ENCODE assay signal across 1 cellular context in the genomic region with DNA sequence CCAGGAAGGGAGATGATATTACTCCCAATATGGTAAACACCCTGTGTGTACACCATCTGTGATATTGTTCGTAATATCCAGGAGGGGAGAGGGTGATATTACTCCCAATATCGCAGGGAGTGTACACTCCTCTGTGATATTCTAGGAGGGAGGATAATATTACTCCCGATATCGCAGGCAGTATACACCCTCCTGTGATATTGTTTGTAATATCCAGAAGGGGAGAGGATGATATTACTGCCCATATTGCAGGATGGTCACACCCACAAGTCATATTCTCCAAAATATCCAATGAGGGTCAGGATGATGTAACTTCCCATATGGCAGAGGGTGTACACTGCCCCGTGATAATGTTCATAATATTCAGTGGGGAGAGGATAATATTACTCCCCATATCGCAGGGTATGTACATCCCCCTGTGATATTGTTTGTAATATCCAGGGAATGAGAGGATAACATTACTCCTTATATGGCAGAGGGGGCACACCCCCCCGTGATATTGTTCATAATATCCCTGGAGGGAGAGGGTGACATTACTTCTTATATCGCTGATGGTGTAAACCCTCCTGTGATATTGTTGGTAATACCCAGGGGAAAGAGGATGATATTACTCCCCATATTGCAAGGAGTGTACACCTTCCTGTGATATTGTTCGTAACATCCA.
TF ChIP-seq lines count a peak whose summit lies in the region.

No MANE protein-coding gene starts in this region.

TF ChIP-seq in A549, 52 proteins besides CTCF, POLR2A, EP300 and RAD21 (continued from another document):
- TF ChIP-seq PBX3 (IDR thresholded peaks at IDR 0.05): no peak
- TF ChIP-seq USF2 (IDR thresholded peaks at IDR 0.05): no peak
- TF ChIP-seq SREBF2 (IDR thresholded peaks at IDR 0.05): no peak
- no peak for TF ChIP-seq KDM5A (IDR thresholded peaks at IDR 0.05)
- TF ChIP-seq PHF8 (IDR thresholded peaks at IDR 0.05; ENCODE audit: borderline replicate concordance, low read depth): no peak
- no peak for TF ChIP-seq CHD2 (IDR thresholded peaks at IDR 0.05; ENCODE audit: low read length, partially characterized antibody)
- TF ChIP-seq FOXS1 (CRISPR knock-in tag; IDR thresholded peaks at IDR 0.05): no peak
- no peak for TF ChIP-seq REST (IDR thresholded peaks at IDR 0.05)
- TF ChIP-seq HMGXB4 (CRISPR knock-in tag; IDR thresholded peaks at IDR 0.05; ENCODE audit: borderline replicate concordance): no peak
- TF ChIP-seq, protein P1, sequence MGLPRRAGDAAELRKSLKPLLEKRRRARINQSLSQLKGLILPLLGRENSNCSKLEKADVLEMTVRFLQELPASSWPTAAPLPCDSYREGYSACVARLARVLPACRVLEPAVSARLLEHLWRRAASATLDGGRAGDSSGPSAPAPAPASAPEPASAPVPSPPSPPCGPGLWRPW (IDR thresholded peaks at IDR 0.05): no peak
- no peak for TF ChIP-seq MAZ (IDR thresholded peaks at IDR 0.05; ENCODE audit: borderline replicate concordance, low read depth, low read length)
- no peak for TF ChIP-seq ATOH8 (CRISPR knock-in tag; IDR thresholded peaks at IDR 0.05; ENCODE audit: low read depth)
- no peak for TF ChIP-seq ZC3H11A (IDR thresholded peaks at IDR 0.05)
